ENCODE assay signal across 13 cellular contexts in the genomic region with DNA sequence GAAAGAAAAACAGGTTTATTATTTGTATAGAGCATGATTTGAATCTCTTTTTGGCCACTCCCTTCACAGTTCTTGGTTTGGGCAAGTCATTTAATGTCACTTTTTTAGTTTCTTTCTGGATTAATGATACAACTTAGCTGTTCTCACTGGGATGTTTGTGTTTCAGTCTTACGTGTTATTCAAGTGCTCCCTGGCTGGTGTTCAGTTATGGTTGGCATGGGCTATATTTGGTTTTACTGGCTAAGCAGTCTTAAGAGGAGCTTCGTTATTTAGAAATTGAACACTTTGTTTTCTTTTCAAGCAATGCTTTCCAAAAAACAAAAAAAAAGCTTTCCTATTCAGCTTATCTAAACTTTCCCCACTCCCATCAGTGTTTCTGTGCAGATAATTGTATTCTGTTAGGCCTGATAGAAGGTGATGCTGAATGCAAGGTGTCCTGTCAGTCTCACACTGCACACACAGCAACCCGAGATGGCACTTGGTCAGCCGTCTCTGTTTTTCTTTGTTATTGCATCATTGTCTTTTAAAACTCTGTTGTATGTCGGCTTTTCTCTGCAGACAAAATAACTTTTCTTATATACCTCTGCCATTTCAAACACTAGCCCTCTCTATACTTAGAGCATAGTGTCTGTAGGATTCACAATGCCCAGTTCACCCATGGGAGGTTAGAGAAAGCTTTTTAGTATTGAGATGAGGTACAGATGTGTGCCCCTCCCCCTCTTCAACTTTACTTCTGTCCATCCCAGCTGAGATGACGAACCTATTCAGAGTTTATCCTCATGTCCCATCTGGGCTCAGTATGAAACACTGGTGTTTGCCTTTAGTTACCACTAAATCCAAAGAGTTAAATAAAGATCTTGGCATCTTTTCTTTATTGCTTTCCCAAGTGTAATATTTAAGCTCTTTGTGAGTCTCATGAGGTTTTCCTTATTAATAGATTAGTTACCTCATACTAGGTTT.
DNase-seq lines count a peak whose midpoint lies in the region; ATAC-seq and TF ChIP-seq lines count a peak whose summit lies in the region.
"Had no signal": no experiment of that assay in that cellular context is flagged by ENCODE, and none has a peak within 500 bp of the region (broad histone marks: within the 10 kb centered on the region; RNA-seq: fewer than 3 reads in every experiment).

No MANE protein-coding gene starts in this region.

- ATAC-seq in gastrocnemius medialis, result peak; percentile 64 to 66
- no peak for ATAC-seq in HG03097 (IDR thresholded peaks at IDR 0.05; ENCODE audit: low FRiP score, unreplicated experiment)
- no peak for ATAC-seq in GM18511 (IDR thresholded peaks at IDR 0.05; ENCODE audit: unreplicated experiment)
- ATAC-seq: PC-3 had no signal

- peaks cover 7% of the 10 kb centered on the region in 2 experiments; a peak in 3 of 4 replicates for H3K4me1 Mint-ChIP-seq in H9

- H3K4me1 ChIP-seq in H9 (ENCODE audit: insufficient read depth, low read length) (no peaks in the 10 kb centered on the region), left ventricle myocardium inferior (peaks cover 30% of the 10 kb centered on the region), gastrocnemius medialis (peaks cover 18 to 20% of the 10 kb centered on the region in 2 donors)
- H3K4me1 ChIP-seq: BE2C had no signal

- no peaks in the 10 kb centered on the region for H3K23me2 ChIP-seq in H9 (ENCODE audit: insufficient read length, low read depth, low read length, poor library complexity, severe bottlenecking)

- H3K4ac ChIP-seq in H9 (ENCODE audit: low read depth, low read length), result no peak overlapping the region

- no peak overlapping the region for H2AFZ ChIP-seq in H9 (ENCODE audit: low read length)

- H3K14ac ChIP-seq in H9 (ENCODE audit: insufficient read depth, low read length), result no peak overlapping the region

- no peak overlapping the region for H4K5ac ChIP-seq in H9 (ENCODE audit: insufficient read length, low read depth, low read length)

- H2BK5ac ChIP-seq in H9 (ENCODE audit: insufficient read length, low read length), result no peak overlapping the region

- H4K91ac ChIP-seq in H9 (ENCODE audit: insufficient read length, low read depth, low read length), result no peak overlapping the region

- H3K36me3 ChIP-seq in left ventricle myocardium inferior (peaks cover 90% of the 10 kb centered on the region), gastrocnemius medialis (peaks cover 0 to 66% of the 10 kb centered on the region in 2 donors)
- H3K36me3 ChIP-seq: BE2C had no signal

- in situ Hi-C loops in gastrocnemius medialis (cut with MboI; ENCODE audit: low sequenced_read_pairs in 4 of 4), result loop anchor here in 3 of 4 donors (10.0 kb wide), 3 partner anchors 315 to 355 kb away; no protein-coding TSS in a partner anchor

- H2BK20ac ChIP-seq in H9 (ENCODE audit: low read depth, low read length, poor library complexity, severe bottlenecking), result no peak overlapping the region

- H3K27ac Mint-ChIP-seq in H9, result peak overlapping the region in 2 of 3 experiments; percentile 68 to 73; a peak in 4 of 7 replicates

- no peaks in the 10 kb centered on the region for H3K79me2 ChIP-seq in H9 (ENCODE audit: insufficient read depth, low read length)

- no peak overlapping the region for H3K4me2 ChIP-seq in H9 (ENCODE audit: insufficient read depth, insufficient read length, low read length)

- H3K27me3 ChIP-seq in H9 (ENCODE audit: insufficient read depth, low read length), result no peaks in the 10 kb centered on the region
- no peaks in the 10 kb centered on the region for H3K27me3 ChIP-seq in left ventricle myocardium inferior (ENCODE audit: low read depth)
- no peaks in the 10 kb centered on the region for H3K27me3 ChIP-seq in gastrocnemius medialis
- H3K27me3 ChIP-seq: BE2C, cardiac muscle cell had no signal

- H3K23ac ChIP-seq in H9 (ENCODE audit: insufficient read length, low read depth, low read length), result no peak overlapping the region

- H2AK5ac ChIP-seq in H9 (ENCODE audit: insufficient read length, low read length), result no peak overlapping the region

- no peaks in the 10 kb centered on the region for H3K79me1 ChIP-seq in H9 (ENCODE audit: insufficient read depth, low read depth, low read length, poor library complexity, severe bottlenecking)

- H4K8ac ChIP-seq in H9 (replicated peaks; ENCODE audit: insufficient read length, low read depth, low read length), result no peak overlapping the region

- no peak for TF ChIP-seq CTCF in H9 (conservative IDR thresholded peaks at IDR 0.05)
- no peak for TF ChIP-seq CTCF in left ventricle myocardium inferior (IDR thresholded peaks at IDR 0.05; ENCODE audit: borderline replicate concordance)
- TF ChIP-seq CTCF in gastrocnemius medialis (IDR thresholded peaks at IDR 0.05 in 4 of 5, conservative IDR thresholded peaks at IDR 0.05 in 1 of 5), result no peak
- TF ChIP-seq CTCF in GM20000 (IDR thresholded peaks at IDR 0.05; ENCODE audit: extremely low read depth, missing control alignments), result no peak

- H3K36me3 Mint-ChIP-seq in H9 (ENCODE audit: insufficient read depth in 1 of 3, low read depth in 3 of 3), result peaks cover 29 to 74% (median 55%) of the 10 kb centered on the region in 3 experiments

- intact Hi-C loops in left ventricle myocardium inferior (cut with micrococcal nuclease), result loop anchor here (10.0 kb wide), 2 partner anchors 315 to 345 kb away; no protein-coding TSS in a partner anchor
- intact Hi-C loops in gastrocnemius medialis (cut with DNase I; ENCODE audit: low total_unique reads), result no loop called here

- H3T11ph ChIP-seq in H9 (ENCODE audit: low read length), result no peak overlapping the region

- H2BK120ac ChIP-seq in H9 (ENCODE audit: low read depth, low read length, poor library complexity, severe bottlenecking), result no peak overlapping the region

- H3K4me3 Mint-ChIP-seq in H9, result no peak overlapping the region

- DNase-seq in H9 (no peak), brain pericyte (ENCODE audit: low read depth, low spot score) (peak; percentile 82), left ventricle myocardium inferior (no peak), gastrocnemius medialis (peak in 1 of 2 donors; percentile 24), GM20000 (ENCODE audit: low spot score) (no peak)
- no peak for DNase-seq in stimulated activated CD8-positive, alpha-beta memory T cell treated with anti-CD3 and anti-CD28 coated beads, Interleukin-4, amount 100 ng/mL, for 48 hours
- DNase-seq: BE2C, MV-4-11, NCI-H2227 treated with DMSO at 0.1 percent for 48 hours, PC-3 had no signal

- H2BK15ac ChIP-seq in H9 (ENCODE audit: low read depth, low read length), result no peak overlapping the region

- H3K9ac ChIP-seq in H9 (ENCODE audit: extremely low read depth, insufficient read length, low read length), result no peak overlapping the region

- H3K27ac ChIP-seq in H9 (ENCODE audit: insufficient read length, low read depth, low read length) (no peak overlapping the region), left ventricle myocardium inferior (replicated peaks) (peak overlapping the region; percentile 68), gastrocnemius medialis (peak overlapping the region; percentile 69 to 80 (median 76))
- H3K27ac ChIP-seq: cardiac muscle cell had no signal

- TF ChIP-seq POLR2A in gastrocnemius medialis (IDR thresholded peaks at IDR 0.05), result no peak

- H3K4me3 ChIP-seq in left ventricle myocardium inferior (no peak overlapping the region), gastrocnemius medialis (no peak overlapping the region)
- H3K4me3 ChIP-seq: cardiac muscle cell had no signal

- H3K9me3 Mint-ChIP-seq in H9, result peaks cover 15 to 16% of the 10 kb centered on the region in 2 experiments

- H3K27me3 Mint-ChIP-seq in H9 (ENCODE audit: low read depth), result no peaks in the 10 kb centered on the region

- no peak overlapping the region for H2BK12ac ChIP-seq in H9 (ENCODE audit: insufficient read length, low read depth, low read length)

- H3K9me3 ChIP-seq in H9 (ENCODE audit: control insufficient read depth, low read depth, low read length) (no peaks in the 10 kb centered on the region), left ventricle myocardium inferior (replicated peaks) (no peaks in the 10 kb centered on the region), gastrocnemius medialis (no peaks in the 10 kb centered on the region)
- H3K9me3 ChIP-seq: BE2C had no signal

- no peak overlapping the region for H3K18ac ChIP-seq in H9 (ENCODE audit: insufficient read length, low read depth, low read length)

- no CpG with 5 or more reads among the region's 6 CpGs for WGBS in H9 (ENCODE audit: extremely low coverage, insufficient read length, low lambda C conversion rate)

- H4K20me1 ChIP-seq in H9 (ENCODE audit: control insufficient read depth, insufficient read depth, insufficient read length), result no peaks in the 10 kb centered on the region

- H3K56ac ChIP-seq in H9 (ENCODE audit: insufficient read length, low read depth, low read length), result no peak overlapping the region

Comparison
In these comparisons a context has a peak if more than half of its experiments do, and no peak if none do; other contexts are left out.
1. ATAC-seq: peak in gastrocnemius medialis (2 of 2); none in HG03097 (single experiment) and GM18511 (single experiment).